ENCODE assay signal across 8 cellular contexts in the genomic region with DNA sequence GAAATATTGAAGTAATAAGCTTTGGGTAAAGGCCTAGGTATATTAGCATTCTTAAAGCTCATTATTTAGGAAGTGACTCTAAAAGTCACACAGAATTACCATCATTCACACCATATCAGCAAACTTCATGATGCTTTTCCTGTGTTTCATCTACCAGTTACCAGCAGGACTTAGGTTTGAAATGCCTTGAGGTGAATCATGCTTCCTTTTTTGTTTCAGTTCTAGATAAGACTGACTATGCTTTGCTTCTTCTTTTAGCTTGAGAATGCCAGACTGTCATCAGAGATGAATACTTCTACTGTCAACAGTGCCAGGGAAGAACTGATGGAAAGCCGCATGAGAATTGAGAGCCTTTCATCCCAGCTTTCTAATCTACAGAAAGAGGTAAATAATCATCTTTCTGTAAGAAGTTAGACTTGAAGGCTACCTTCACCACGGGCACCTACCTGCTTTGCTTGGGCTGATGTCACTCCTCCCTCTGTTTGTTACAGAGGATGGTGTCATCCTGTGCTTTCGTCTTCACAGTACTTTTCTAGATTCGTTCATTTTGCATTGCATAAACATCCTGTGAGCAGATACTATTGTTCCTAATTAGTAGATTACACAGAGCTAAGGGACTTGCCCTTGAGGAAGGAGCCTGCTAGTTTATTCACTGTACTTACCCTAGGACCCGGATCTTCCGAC. TPM values are rescaled to one million over a fixed set of nuclear protein-coding genes. Genes with fewer than 3 reads are reported as not detected.
DNase-seq lines count a peak whose midpoint lies in the region; ATAC-seq and TF ChIP-seq lines count a peak whose summit lies in the region.

No MANE protein-coding gene starts in this region.

- ATAC-seq in CD4-positive, alpha-beta T cell (ENCODE audit: poor library complexity): peak; percentile 84
- no peak for ATAC-seq in GM18861 (IDR thresholded peaks at IDR 0.05; ENCODE audit: unreplicated experiment)
- no peak for ATAC-seq in HG03354 (IDR thresholded peaks at IDR 0.05; ENCODE audit: poor library complexity, severe bottlenecking, unreplicated experiment)

- DNase-seq in CD4-positive, alpha-beta T cell: peak in 7 of 10 experiments; percentile 5 to 28 (median 16)
- DNase-seq in mesothelial cell of epicardium (ENCODE audit: low spot score in 2 of 2, unreplicated experiment in 2 of 2) (no peak), neural progenitor cell (ENCODE audit: low spot score) (no peak), iPS-NIHi11 (ENCODE audit: low spot score) (no peak)

- POLR2A ChIA-PET in CD4-positive, alpha-beta T cell (lab: Charles Lee): interaction anchor here (0.6 to 2.2 kb wide), 6 partner anchors 9 to 725 kb away, joined by 3 to 54 read pairs (median 6); a partner anchor contains a TSS

- peaks cover 70% of the 10 kb centered on the region for H3K36me3 Mint-ChIP-seq in CD4-positive, alpha-beta T cell (ENCODE audit: low read depth)
- H3K36me3 Mint-ChIP-seq in IgD-negative memory B cell (peaks cover 3% of the 10 kb centered on the region), mesothelial cell of epicardium (peaks cover 23% of the 10 kb centered on the region), neural progenitor cell (peaks cover 47% of the 10 kb centered on the region)
- peaks cover 10% of the 10 kb centered on the region for H3K36me3 Mint-ChIP-seq in activated naive CD4-positive, alpha-beta T cell treated with anti-CD3 and anti-CD28 coated beads, Interleukin-2, amount 50 U/mL, for 24 hours

- peak overlapping the region; percentile 45 for H3K4me3 Mint-ChIP-seq in CD4-positive, alpha-beta T cell
- H3K4me3 Mint-ChIP-seq in IgD-negative memory B cell: peak overlapping the region; percentile 27 to 73 (median 61)
- H3K4me3 Mint-ChIP-seq in activated naive CD4-positive, alpha-beta T cell treated with anti-CD3 and anti-CD28 coated beads, Interleukin-2, amount 50 U/mL, for 24 hours: peak overlapping the region; percentile 79
- no peak overlapping the region for H3K4me3 Mint-ChIP-seq in mesothelial cell of epicardium
- no peak overlapping the region for H3K4me3 Mint-ChIP-seq in neural progenitor cell

- peaks cover 32% of the 10 kb centered on the region for H3K4me1 Mint-ChIP-seq in CD4-positive, alpha-beta T cell (ENCODE audit: low read depth)
- peaks cover 26 to 33% (median 27%) of the 10 kb centered on the region in 3 donors for H3K4me1 Mint-ChIP-seq in IgD-negative memory B cell
- peaks cover 41% of the 10 kb centered on the region for H3K4me1 Mint-ChIP-seq in activated naive CD4-positive, alpha-beta T cell treated with anti-CD3 and anti-CD28 coated beads, Interleukin-2, amount 50 U/mL, for 24 hours
- H3K4me1 Mint-ChIP-seq in mesothelial cell of epicardium: peaks cover 10% of the 10 kb centered on the region
- H3K4me1 Mint-ChIP-seq in neural progenitor cell: no peaks in the 10 kb centered on the region

- H2AFZ ChIP-seq in neural progenitor cell (replicated peaks): no peak overlapping the region

- peaks cover 64% of the 10 kb centered on the region for H3K36me3 ChIP-seq in neural progenitor cell

- H3K27me3 Mint-ChIP-seq in CD4-positive, alpha-beta T cell: no peaks in the 10 kb centered on the region
- H3K27me3 Mint-ChIP-seq in IgD-negative memory B cell: no peaks in the 10 kb centered on the region
- H3K27me3 Mint-ChIP-seq in activated naive CD4-positive, alpha-beta T cell treated with anti-CD3 and anti-CD28 coated beads, Interleukin-2, amount 50 U/mL, for 24 hours: no peaks in the 10 kb centered on the region
- no peaks in the 10 kb centered on the region for H3K27me3 Mint-ChIP-seq in mesothelial cell of epicardium (ENCODE audit: low read depth)
- H3K27me3 Mint-ChIP-seq in neural progenitor cell (ENCODE audit: insufficient read depth, low read depth): no peaks in the 10 kb centered on the region

- H3K4me3 ChIP-seq in neural progenitor cell: no peak overlapping the region

- no peaks in the 10 kb centered on the region for H3K27me3 ChIP-seq in CD4-positive, alpha-beta T cell (ENCODE audit: control insufficient read depth, insufficient read depth, low read length)
- H3K27me3 ChIP-seq in neural progenitor cell: no peaks in the 10 kb centered on the region

- H4K20me1 ChIP-seq in neural progenitor cell (ENCODE audit: low read depth): peaks cover 37% of the 10 kb centered on the region

- no peak overlapping the region for H3K9ac ChIP-seq in neural progenitor cell

- H3K9me3 ChIP-seq in CD4-positive, alpha-beta T cell (ENCODE audit: control insufficient read depth, low read length): no peaks in the 10 kb centered on the region
- H3K9me3 ChIP-seq in neural progenitor cell (ENCODE audit: low read depth): no peaks in the 10 kb centered on the region

- TF ChIP-seq CTCF in CD4-positive, alpha-beta T cell (IDR thresholded peaks at IDR 0.05): no peak
- TF ChIP-seq CTCF in mesothelial cell of epicardium (IDR thresholded peaks at IDR 0.05; ENCODE audit: unreplicated experiment): no peak
- TF ChIP-seq CTCF in neural progenitor cell (IDR thresholded peaks at IDR 0.05): no peak

- H3K79me2 ChIP-seq in neural progenitor cell (ENCODE audit: low read depth): peaks cover 88% of the 10 kb centered on the region

- peak overlapping the region; percentile 70 for H3K27ac ChIP-seq in CD4-positive, alpha-beta T cell (ENCODE audit: low read depth, low read length)
- H3K27ac ChIP-seq in neural progenitor cell: no peak overlapping the region

- no peak overlapping the region for H3K4me2 ChIP-seq in neural progenitor cell

- H3K27ac Mint-ChIP-seq in CD4-positive, alpha-beta T cell: peak overlapping the region; percentile 96
- peak overlapping the region; percentile 86 to 97 (median 92) for H3K27ac Mint-ChIP-seq in IgD-negative memory B cell
- H3K27ac Mint-ChIP-seq in activated naive CD4-positive, alpha-beta T cell treated with anti-CD3 and anti-CD28 coated beads, Interleukin-2, amount 50 U/mL, for 24 hours: peak overlapping the region; percentile 96
- peak overlapping the region; percentile 2 for H3K27ac Mint-ChIP-seq in mesothelial cell of epicardium
- no peak overlapping the region for H3K27ac Mint-ChIP-seq in neural progenitor cell

- H3F3A ChIP-seq in neural progenitor cell (ENCODE audit: low read depth): peaks cover 11% of the 10 kb centered on the region

- CTCF ChIA-PET in CD4-positive, alpha-beta T cell (lab: Charles Lee): interaction anchor here (0.6 to 1.8 kb wide), 4 partner anchors 10 to 174 kb away, joined by 3 to 7 read pairs (median 4); a partner anchor contains a TSS

- H3K9me3 Mint-ChIP-seq in CD4-positive, alpha-beta T cell: no peaks in the 10 kb centered on the region
- no peaks in the 10 kb centered on the region for H3K9me3 Mint-ChIP-seq in IgD-negative memory B cell
- H3K9me3 Mint-ChIP-seq in activated naive CD4-positive, alpha-beta T cell treated with anti-CD3 and anti-CD28 coated beads, Interleukin-2, amount 50 U/mL, for 24 hours: no peaks in the 10 kb centered on the region
- H3K9me3 Mint-ChIP-seq in mesothelial cell of epicardium: no peaks in the 10 kb centered on the region
- H3K9me3 Mint-ChIP-seq in neural progenitor cell: no peaks in the 10 kb centered on the region

- H3K4me1 ChIP-seq in neural progenitor cell: no peaks in the 10 kb centered on the region

- intact Hi-C loops in CD4-positive, alpha-beta T cell (cut with DNase I, micrococcal nuclease): loop anchor here in 1 of 2 experiments (5.0 kb wide), 2 partner anchors 34 to 41 kb away; a partner anchor contains a TSS

RNA-seq across cellular contexts. Expression of a gene that starts 34.7 kb away (rescaled TPM):
- total RNA-seq in CD4-positive, alpha-beta T cell: 10 to 100 TPM; 30.6 to 31.1 TPM
- polyA plus RNA-seq in IgD-negative memory B cell: 8.4 TPM
- total RNA-seq in mesothelial cell of epicardium: 79.9 to 85.2 TPM (median 84.4 TPM) in 3 replicates
- total RNA-seq in neural progenitor cell (ENCODE audit: low replicate concordance): 197 and 245 TPM in 2 replicates

Comparison
In these comparisons a context has a peak if more than half of its experiments do, and no peak if none do; other contexts are left out.
1. DNase-seq: peak in CD4-positive, alpha-beta T cell (7 of 10); none in mesothelial cell of epicardium (0 of 2), neural progenitor cell (single experiment) and iPS-NIHi11 (single experiment).
2. H3K4me3 Mint-ChIP-seq: peak in CD4-positive, alpha-beta T cell (single experiment), IgD-negative memory B cell (4 of 4) and activated naive CD4-positive, alpha-beta T cell treated with anti-CD3 and anti-CD28 coated beads, Interleukin-2, amount 50 U/mL, for 24 hours (single experiment); none in mesothelial cell of epicardium (single experiment) and neural progenitor cell (single experiment).